22 cellular contexts compared by ENCODE assay signal in the genomic region with DNA sequence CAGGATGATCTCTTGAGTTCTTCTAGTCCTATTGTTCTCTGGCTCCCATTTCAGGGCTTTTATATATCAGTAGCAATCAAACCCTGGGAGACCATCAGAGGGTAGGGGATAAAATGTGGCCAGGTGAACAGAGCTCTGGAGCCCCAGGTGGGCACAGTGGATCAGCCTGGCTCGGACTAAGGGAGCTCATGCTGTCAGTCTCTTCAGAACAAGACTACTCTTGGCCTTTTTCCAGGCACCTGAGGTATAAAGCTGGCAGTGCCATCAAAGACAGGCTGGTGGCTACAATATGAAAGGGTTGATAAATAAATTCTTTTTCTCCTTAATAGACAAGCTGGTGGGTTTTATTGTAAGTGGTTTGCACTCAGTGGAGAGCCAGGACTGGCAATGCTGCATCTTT.
"Had no signal": no experiment of that assay in that cellular context is flagged by ENCODE, and none has a peak within 500 bp of the region (broad histone marks: within the 10 kb centered on the region; RNA-seq: fewer than 3 reads in every experiment).

No MANE protein-coding gene starts in this region.

- DNase-seq: activated CD4-positive, alpha-beta T cell treated with anti-CD3 and anti-CD28 coated beads for 1 hour; activated CD4-positive, alpha-beta T cell treated with anti-CD3 and anti-CD28 coated beads, Interleukin-2, amount 10 ng/mL, durations not matched to agents 24 days and 14 days; activated CD4-positive, alpha-beta T cell treated with anti-CD3 and anti-CD28 coated beads, Interleukin-2, amount 50 U/mL, for 48 hours; activated CD8-positive, alpha-beta memory T cell treated with anti-CD3 and anti-CD28 coated beads, Interleukin-2, amount 10 ng/mL, durations not matched to agents 7 days and 5 days; activated effector memory CD4-positive, alpha-beta T cell treated with Interleukin-2 at 50 U/mL for 16 hours; activated naive CD4-positive, alpha-beta T cell treated with Interleukin-2 at 50 U/mL for 16 hours; activated naive CD8-positive, alpha-beta T cell treated with anti-CD3 and anti-CD28 coated beads, Interleukin-2, amount 50 U/mL, for 24 hours; activated T-cell treated with anti-CD3 and anti-CD28 coated beads, Interleukin-2, amount 50 U/mL, for 24 hours; amygdala; NCI-H1092; NCI-H1436; NCI-H1694 treated with DMSO at 0.1 percent for 48 hours; NCI-H2081 treated with DMSO at 0.1 percent for 48 hours; NCI-H2171 treated with DMSO at 0.1 percent for 48 hours; NCI-H226; NCI-H510A treated with DMSO at 0.1 percent for 48 hours; NCI-H774; NK-92 treated with Interleukin-12 subunit alpha and Interleukin-12 subunit beta, amount 100 ng/mL, for 24 hours; Peyer's patch; Right ventricle myocardium superior had no signal

- H3K27me3 ChIP-seq: Peyer's patch had no signal

- H3K4me3 ChIP-seq: Peyer's patch had no signal

- H3K9me3 ChIP-seq: Peyer's patch had no signal

- H3K36me3 ChIP-seq: Peyer's patch had no signal

- H3K27ac ChIP-seq: KMS-11, Peyer's patch, RWPE1 had no signal

- H3K4me1 ChIP-seq: Peyer's patch had no signal
